Comparison of ENCODE assay signal across 15 cellular contexts in the genomic region with DNA sequence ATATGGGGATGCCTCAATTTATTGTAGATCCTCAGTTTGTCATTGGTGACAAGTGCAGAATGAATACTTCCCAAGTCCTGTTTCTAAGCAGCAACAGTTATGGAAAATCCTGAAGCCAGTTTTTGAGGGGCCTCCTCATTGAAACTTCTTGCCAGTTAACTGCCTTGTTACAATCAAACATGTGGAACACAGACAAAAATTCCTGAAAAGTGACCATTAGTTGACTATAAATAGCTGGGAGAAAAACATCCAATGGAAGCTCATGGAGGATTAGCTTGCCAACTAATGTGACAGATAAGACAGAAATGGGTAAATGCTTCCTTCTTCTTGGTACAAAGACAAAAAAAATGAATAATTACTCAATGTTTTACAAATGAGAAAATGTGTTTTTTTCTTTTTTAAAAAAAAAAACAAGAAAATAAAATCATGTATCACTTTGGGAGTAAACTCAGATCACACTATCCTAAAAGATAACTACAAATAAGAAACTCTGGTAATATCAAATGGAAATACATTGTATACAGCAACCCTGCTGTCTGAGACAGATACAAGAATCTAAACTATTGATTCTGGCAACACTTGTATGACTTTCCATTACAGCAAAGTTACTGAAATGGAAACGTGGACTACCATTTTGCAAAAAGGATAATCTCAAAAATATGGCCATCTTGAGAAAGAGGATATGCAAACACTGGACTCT.
DNase-seq lines count a peak whose midpoint lies in the region; ATAC-seq lines count a peak whose summit lies in the region.
"Had no signal": no experiment of that assay in that cellular context is flagged by ENCODE, and none has a peak within 500 bp of the region (broad histone marks: within the 10 kb centered on the region; RNA-seq: fewer than 3 reads in every experiment).

No MANE protein-coding gene starts in this region.

- intact Hi-C loops in head of caudate nucleus (cut with DNase I): no loop called here

- peak; percentile 46 for ATAC-seq in GM19395 (IDR thresholded peaks at IDR 0.05; ENCODE audit: unreplicated experiment)
- peak; percentile 44 for ATAC-seq in HG02759 (IDR thresholded peaks at IDR 0.05; ENCODE audit: unreplicated experiment)
- ATAC-seq in HG03565 (IDR thresholded peaks at IDR 0.05; ENCODE audit: unreplicated experiment): peak; percentile 30
- ATAC-seq: left ventricle myocardium superior, T-cell had no signal

- DNase-seq in AG20443 (ENCODE audit: low spot score) (peak; percentile 27), NCI-H1105 treated with DMSO at 0.1 percent for 48 hours (lab: John Stamatoyannopoulos, UW) (no peak), head of caudate nucleus (no peak), HuH-7 (ENCODE audit: low spot score) (no peak), NCI-H2196 (lab: John Stamatoyannopoulos, UW; ENCODE audit: unreplicated experiment) (no peak)
- DNase-seq: activated CD4-positive, alpha-beta T cell treated with anti-CD3 and anti-CD28 coated beads, Interleukin-2, amount 10 ng/mL, durations not matched to agents 24 days and 14 days; activated effector memory CD4-positive, alpha-beta T cell treated with Interleukin-2 at 50 U/mL for 16 hours; hypothalamus; left ventricle myocardium superior; MM.1S; T-cell; transverse colon had no signal
